ENCODE assay signal across 13 cellular contexts in genomic region chr2:30157616-30158015, GRCh38.
"Had no signal": no experiment of that assay in that cellular context is flagged by ENCODE, and none has a peak within 500 bp of the region (broad histone marks: within the 10 kb centered on the region; RNA-seq: fewer than 3 reads in every experiment).

No MANE protein-coding gene starts in this region.

- DNase-seq: activated CD4-positive, alpha-beta T cell treated with anti-CD3 and anti-CD28 coated beads, Interleukin-2, amount 50 U/mL, for 48 hours; activated CD8-positive, alpha-beta memory T cell treated with anti-CD3 and anti-CD28 coated beads, Interleukin-2, amount 50 U/mL, for 48 hours; activated effector memory CD4-positive, alpha-beta T cell treated with Interleukin-2 at 50 U/mL for 16 hours; central memory CD4-positive, alpha-beta T cell; effector CD4-positive, alpha-beta T cell; esophagus squamous epithelium; spleen; substantia nigra; uterus had no signal

- ATAC-seq: activated naive CD4-positive, alpha-beta T cell treated with anti-CD3 and anti-CD28 coated beads, Interleukin-2, amount 50 U/mL, for 72 hours; sciatic nerve had no signal

- H3K27me3 Mint-ChIP-seq: brain had no signal

- FAIRE-seq: endothelial cell of umbilical vein had no signal

- H3K4me3 Mint-ChIP-seq: brain had no signal

- H3K9me3 Mint-ChIP-seq: activated naive CD4-positive, alpha-beta T cell treated with anti-CD3 and anti-CD28 coated beads, Interleukin-2, amount 50 U/mL, for 72 hours; brain had no signal
